Comparison of ENCODE assay signal across 8 cellular contexts in the genomic region with DNA sequence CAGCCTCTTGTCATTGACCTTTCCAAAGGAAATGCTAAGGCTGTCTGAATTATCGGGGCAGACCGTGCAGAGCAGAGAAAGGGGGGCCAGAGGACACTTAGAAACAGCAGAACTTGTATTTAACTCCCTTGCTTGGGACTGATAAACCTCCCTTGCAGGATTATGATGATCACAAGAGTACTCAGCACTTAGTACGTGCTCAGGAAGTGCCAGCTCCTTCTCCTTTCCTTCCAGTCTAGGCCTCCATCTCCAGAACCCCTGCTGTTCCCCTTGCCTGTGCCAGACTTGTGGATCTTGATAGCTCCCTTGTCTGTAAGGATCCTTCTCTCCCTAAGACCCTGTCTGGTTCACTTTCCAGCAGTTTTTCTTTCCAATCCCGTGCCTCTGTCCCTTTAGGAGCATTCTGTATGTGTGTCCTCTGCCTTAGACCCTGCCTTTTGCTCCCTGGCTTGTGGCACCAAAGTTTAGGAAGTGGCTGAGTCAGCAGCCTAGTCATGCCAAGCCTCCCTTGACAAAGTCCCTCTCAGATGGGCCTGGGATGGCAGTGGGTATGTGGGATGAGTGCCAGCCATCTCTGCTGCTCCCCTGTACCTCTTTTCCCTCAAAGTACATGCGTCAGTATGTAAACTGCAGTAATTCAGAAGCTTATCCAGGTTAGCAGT.
DNase-seq lines count a peak whose midpoint lies in the region; ATAC-seq and TF ChIP-seq lines count a peak whose summit lies in the region.

No MANE protein-coding gene starts in this region.

- H3K4me3 ChIP-seq in GM12864 (ENCODE audit: low read depth, low read length) (peak overlapping the region; percentile 85), Loucy (ENCODE audit: low read length, poor library complexity, severe bottlenecking) (peak overlapping the region; percentile 80), stomach smooth muscle (ENCODE audit: low read length in 2 of 2) (peak overlapping the region; percentile 84 to 89)

- H3K9me3 ChIP-seq in Loucy (ENCODE audit: insufficient read depth, low read depth, low read length) (no peaks in the 10 kb centered on the region), stomach smooth muscle (ENCODE audit: control insufficient read depth in 2 of 2, low read length in 2 of 2) (no peaks in the 10 kb centered on the region)

- TF ChIP-seq CTCF in GM12864 (IDR thresholded peaks at IDR 0.05; ENCODE audit: low read depth, low read length, missing control alignments) (no peak), Loucy (conservative IDR thresholded peaks at IDR 0.05; ENCODE audit: low read length) (no peak)

- H3K79me2 ChIP-seq in Loucy (ENCODE audit: insufficient read depth, low read length), result peaks cover 33% of the 10 kb centered on the region

- H3K4me2 ChIP-seq in Loucy (ENCODE audit: low read depth, low read length, poor library complexity, severe bottlenecking), result peak overlapping the region; percentile 76

- no peak for ATAC-seq in HG03520 (IDR thresholded peaks at IDR 0.05; ENCODE audit: unreplicated experiment)

- H3K27ac ChIP-seq in stomach smooth muscle (ENCODE audit: low read length), result peak overlapping the region; percentile 41

- H3K9me2 ChIP-seq in Loucy (replicated peaks; ENCODE audit: low read depth, low read length), result no peaks in the 10 kb centered on the region

- no peaks in the 10 kb centered on the region for H3F3A ChIP-seq in Loucy (ENCODE audit: low read depth)

- DNase-seq in GM12864 (ENCODE audit: low read depth) (no peak), astrocyte of the hippocampus (ENCODE audit: low read depth, low spot score) (peak; percentile 26), iris pigment epithelial cell (ENCODE audit: low read depth) (peak; percentile 9), COLO829 (ENCODE audit: low spot score) (no peak)
- no peak for DNase-seq in effector CD4-positive, alpha-beta T cell

- H3K36me3 ChIP-seq in Loucy (ENCODE audit: insufficient read depth, low read length) (no peaks in the 10 kb centered on the region), stomach smooth muscle (ENCODE audit: control insufficient read depth in 2 of 2, insufficient read depth in 2 of 2, low read length in 2 of 2) (no peaks in the 10 kb centered on the region)

- H3K27me3 ChIP-seq in Loucy (ENCODE audit: insufficient read depth, low read length, poor library complexity, severe bottlenecking) (no peaks in the 10 kb centered on the region), stomach smooth muscle (ENCODE audit: control insufficient read depth in 1 of 2, insufficient read depth in 2 of 2, low read length in 2 of 2) (no peaks in the 10 kb centered on the region)

- peak overlapping the region; percentile 77 for H2AFZ ChIP-seq in Loucy (ENCODE audit: low read length)

- H4K20me1 ChIP-seq in Loucy (ENCODE audit: insufficient read depth, low read length, poor library complexity, severe bottlenecking), result no peaks in the 10 kb centered on the region

- peak overlapping the region; percentile 88 for H3K9ac ChIP-seq in Loucy (ENCODE audit: low read depth, low read length, poor library complexity, severe bottlenecking)
- peak overlapping the region; percentile 71 to 78 for H3K9ac ChIP-seq in stomach smooth muscle (ENCODE audit: low read length in 2 of 2)

- H3K4me1 ChIP-seq in Loucy (ENCODE audit: insufficient read depth, low read length, poor library complexity, severe bottlenecking) (peaks cover 33% of the 10 kb centered on the region), stomach smooth muscle (ENCODE audit: control insufficient read depth, insufficient read depth, low read length) (peaks cover 16% of the 10 kb centered on the region)

Comparison
In these comparisons a context has a peak if more than half of its experiments do, and no peak if none do; other contexts are left out.
1. DNase-seq: peak in astrocyte of the hippocampus (single experiment) and iris pigment epithelial cell (single experiment); none in GM12864 (single experiment), effector CD4-positive, alpha-beta T cell (single experiment) and COLO829 (single experiment).
2. Peak in every context shown above with its lines, with median percentiles within 50 percentile points of each other: H3K4me3 ChIP-seq.